28 cellular contexts compared by ENCODE assay signal in the genomic region with DNA sequence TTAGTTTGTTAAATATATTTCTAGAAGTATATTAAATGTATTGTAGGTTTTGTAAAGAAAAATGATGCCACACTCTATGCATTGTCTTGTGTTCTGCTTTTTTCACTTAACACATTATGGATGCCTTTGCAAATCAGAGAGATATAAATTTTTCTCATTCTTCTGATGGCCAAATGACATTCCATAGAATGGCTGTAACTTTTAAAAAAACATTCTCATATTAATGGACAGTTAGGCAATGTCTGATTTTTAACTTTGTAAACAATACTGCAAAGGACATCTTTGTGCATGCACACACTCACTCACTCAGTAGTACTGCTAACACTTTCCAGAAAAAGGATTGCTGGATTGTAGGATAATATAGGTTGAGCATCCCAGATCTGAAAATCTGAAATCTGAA.
"Had no signal": no experiment of that assay in that cellular context is flagged by ENCODE, and none has a peak within 500 bp of the region (broad histone marks: within the 10 kb centered on the region; RNA-seq: fewer than 3 reads in every experiment).

No MANE protein-coding gene starts in this region.

- H3K4me3 Mint-ChIP-seq: dendritic cell treated with granulocyte-macrophage colony-stimulating factor and Interleukin-4, amounts not matched to agents 40 ng/mL and 50 ng/mL, for 4 days; effector memory CD8-positive, alpha-beta T cell; endodermal cell; immature natural killer cell; memory B cell; naive thymus-derived CD4-positive, alpha-beta T cell had no signal

- H3K9me3 Mint-ChIP-seq: effector memory CD8-positive, alpha-beta T cell had no signal

- DNase-seq: colonic mucosa; cortex of kidney; effector CD8-positive, alpha-beta T cell; effector memory CD8-positive, alpha-beta T cell; endodermal cell; erythroblast; esophagus squamous epithelium; foreskin keratinocyte; heart left ventricle; hypothalamus; immature natural killer cell; left cardiac atrium; left lung; left ventricle myocardium superior; lower lobe of right lung; mesendoderm; midbrain; naive thymus-derived CD4-positive, alpha-beta T cell had no signal

- H3K27me3 Mint-ChIP-seq: dendritic cell treated with granulocyte-macrophage colony-stimulating factor and Interleukin-4, amounts not matched to agents 40 ng/mL and 50 ng/mL, for 4 days; effector memory CD8-positive, alpha-beta T cell; memory B cell; naive thymus-derived CD4-positive, alpha-beta T cell had no signal

- H3K4me2 ChIP-seq: hepatocyte had no signal

- H3K27ac Mint-ChIP-seq: dendritic cell treated with granulocyte-macrophage colony-stimulating factor and Interleukin-4, amounts not matched to agents 40 ng/mL and 50 ng/mL, for 4 days; effector memory CD8-positive, alpha-beta T cell; endodermal cell; immature natural killer cell; memory B cell; naive thymus-derived CD4-positive, alpha-beta T cell had no signal

- H3K36me3 ChIP-seq: colonic mucosa had no signal

- H3K79me2 ChIP-seq: hepatocyte had no signal

- H3K27me3 ChIP-seq: colonic mucosa, esophagus squamous epithelium, foreskin keratinocyte, gastroesophageal sphincter, heart left ventricle, hepatocyte, left lung had no signal

- FAIRE-seq: endometrium, frontal cortex, islet of Langerhans, keratinocyte had no signal

- H3K9me3 ChIP-seq: colonic mucosa, lower lobe of right lung had no signal

- H3K27ac ChIP-seq: colonic mucosa, epithelial cell of prostate, foreskin keratinocyte, gastroesophageal sphincter, heart left ventricle, hepatocyte, left lung, lower lobe of right lung had no signal

- H2AFZ ChIP-seq: hepatocyte had no signal

- H3K4me3 ChIP-seq: colonic mucosa, esophagus squamous epithelium, gastroesophageal sphincter, heart left ventricle, hepatocyte, left lung, lower lobe of right lung had no signal

- H3K4me1 ChIP-seq: colonic mucosa, esophagus squamous epithelium, foreskin keratinocyte, gastroesophageal sphincter, left lung, lower lobe of right lung had no signal

- ATAC-seq: effector memory CD8-positive, alpha-beta T cell; esophagus mucosa; foreskin keratinocyte; gastroesophageal sphincter; heart left ventricle; left cardiac atrium; left lung; left ventricle myocardium superior; lower lobe of right lung; naive thymus-derived CD4-positive, alpha-beta T cell had no signal

- H3K4me1 Mint-ChIP-seq: naive thymus-derived CD4-positive, alpha-beta T cell had no signal
